18 cellular contexts compared by ENCODE assay signal in genomic region chr3:187031934-187032333, GRCh38.
DNase-seq lines count a peak whose midpoint lies in the region; ATAC-seq, FAIRE-seq and TF ChIP-seq lines count a peak whose summit lies in the region.
"Had no signal": no experiment of that assay in that cellular context is flagged by ENCODE, and none has a peak within 500 bp of the region (broad histone marks: within the 10 kb centered on the region; RNA-seq: fewer than 3 reads in every experiment).

No MANE protein-coding gene starts in this region.

- DNase-seq in activated CD4-positive, alpha-beta T cell treated with anti-CD3 and anti-CD28 coated beads, Interleukin-2, amount 10 ng/mL, durations not matched to agents 7 days and 5 days = no peak
- DNase-seq in activated CD4-positive, alpha-beta T cell treated with anti-CD3 and anti-CD28 coated beads, Interleukin-2, amount 50 U/mL, for 48 hours = no peak
- DNase-seq in GM19239 (ENCODE audit: insufficient read length, low spot score) (no peak), natural killer cell (no peak), heart right ventricle (no peak), GM10266 (ENCODE audit: extremely low spot score) (no peak)
- DNase-seq in activated T-helper 1 cell treated with anti-CD3 and anti-CD28 coated beads, Interleukin-12 subunit alpha, Interleukin-12 subunit beta, Interleukin-2, Interleukin-4 antibody, amounts not matched to agents 30 ng/mL and 10 ng/mL and 1 ng/mL, durations not matched to agents 14 hours and 24 hours and 36 hours (ENCODE audit: low spot score) = no peak
- DNase-seq: activated CD8-positive, alpha-beta memory T cell treated with anti-CD3 and anti-CD28 coated beads, Interleukin-2, amount 50 U/mL, for 48 hours; EL; foreskin fibroblast; H7; Kasumi-1; left lung; NCI-H1436 treated with DMSO at 0.1 percent for 48 hours; uterus; WERI-Rb-1 had no signal

- H3K27me3 Mint-ChIP-seq in activated CD4-positive, alpha-beta T cell treated with anti-CD3 and anti-CD28 coated beads, Interleukin-2, amount 10 ng/mL, durations not matched to agents 7 days and 5 days = no peaks in the 10 kb centered on the region
- H3K27me3 Mint-ChIP-seq in activated T-helper 1 cell treated with anti-CD3 and anti-CD28 coated beads, Interleukin-12 subunit alpha, Interleukin-12 subunit beta, Interleukin-2, Interleukin-4 antibody, amounts not matched to agents 30 ng/mL and 10 ng/mL and 1 ng/mL, durations not matched to agents 14 hours and 24 hours and 36 hours (ENCODE audit: insufficient read depth) = no peaks in the 10 kb centered on the region
- H3K27me3 Mint-ChIP-seq in natural killer cell (ENCODE audit: low read depth in 2 of 2) = no peaks in the 10 kb centered on the region

- H3K9me3 Mint-ChIP-seq in activated CD4-positive, alpha-beta T cell treated with anti-CD3 and anti-CD28 coated beads, Interleukin-2, amount 10 ng/mL, durations not matched to agents 7 days and 5 days = peaks cover 38% of the 10 kb centered on the region
- H3K9me3 Mint-ChIP-seq in activated T-helper 1 cell treated with anti-CD3 and anti-CD28 coated beads, Interleukin-12 subunit alpha, Interleukin-12 subunit beta, Interleukin-2, Interleukin-4 antibody, amounts not matched to agents 30 ng/mL and 10 ng/mL and 1 ng/mL, durations not matched to agents 14 hours and 24 hours and 36 hours = peaks cover 38% of the 10 kb centered on the region
- no peaks in the 10 kb centered on the region for H3K9me3 Mint-ChIP-seq in natural killer cell

- POLR2A ChIA-PET in activated CD4-positive, alpha-beta T cell treated with anti-CD3 and anti-CD28 coated beads, Interleukin-2, amount 10 ng/mL, durations not matched to agents 7 days and 5 days (lab: Charles Lee) = interaction anchor here (0.7 to 1.9 kb wide), 2 partner anchors 108 to 182 kb away, joined by 3 to 4 read pairs; partner anchors contain the start of gene RPL39L

- no peaks in the 10 kb centered on the region for H3K36me3 ChIP-seq in heart right ventricle
- H3K36me3 ChIP-seq: left lung, uterus, WERI-Rb-1 had no signal

- H3K9me3 ChIP-seq in heart right ventricle = peaks cover 0 to 26% (median 5%) of the 10 kb centered on the region in 11 donors
- H3K9me3 ChIP-seq: A549, uterus had no signal

- H3K36me3 Mint-ChIP-seq in activated CD4-positive, alpha-beta T cell treated with anti-CD3 and anti-CD28 coated beads, Interleukin-2, amount 10 ng/mL, durations not matched to agents 7 days and 5 days (ENCODE audit: low read depth) = peaks cover 83% of the 10 kb centered on the region
- H3K36me3 Mint-ChIP-seq in activated T-helper 1 cell treated with anti-CD3 and anti-CD28 coated beads, Interleukin-12 subunit alpha, Interleukin-12 subunit beta, Interleukin-2, Interleukin-4 antibody, amounts not matched to agents 30 ng/mL and 10 ng/mL and 1 ng/mL, durations not matched to agents 14 hours and 24 hours and 36 hours (ENCODE audit: low read depth) = peaks cover 72% of the 10 kb centered on the region
- peaks cover 14% of the 10 kb centered on the region for H3K36me3 Mint-ChIP-seq in natural killer cell

- peak; percentile 65 for FAIRE-seq in GM19239 (lab: Jason Lieb, UNC)
- FAIRE-seq: A549 had no signal

- CTCF ChIA-PET in activated CD4-positive, alpha-beta T cell treated with anti-CD3 and anti-CD28 coated beads, Interleukin-2, amount 10 ng/mL, durations not matched to agents 7 days and 5 days (lab: Charles Lee) = interaction anchor here (2.8 to 5.2 kb wide), 2 partner anchors 8 to 14 kb away, joined by 9 to 24 read pairs; no protein-coding TSS in a partner anchor

- no peak overlapping the region for H3K4me3 ChIP-seq in heart right ventricle
- H3K4me3 ChIP-seq: A549, left lung, uterus had no signal

- intact Hi-C loops in activated T-helper 1 cell treated with anti-CD3 and anti-CD28 coated beads, Interleukin-12 subunit alpha, Interleukin-12 subunit beta, Interleukin-2, Interleukin-4 antibody, amounts not matched to agents 30 ng/mL and 10 ng/mL and 1 ng/mL, durations not matched to agents 14 hours and 24 hours and 36 hours (cut with micrococcal nuclease) = no loop called here
- intact Hi-C loops in natural killer cell (cut with micrococcal nuclease) (no loop called here), heart right ventricle (cut with DNase I) (no loop called here)

- peaks cover 63% of the 10 kb centered on the region for H3K4me1 Mint-ChIP-seq in activated CD4-positive, alpha-beta T cell treated with anti-CD3 and anti-CD28 coated beads, Interleukin-2, amount 10 ng/mL, durations not matched to agents 7 days and 5 days
- peaks cover 76% of the 10 kb centered on the region for H3K4me1 Mint-ChIP-seq in activated T-helper 1 cell treated with anti-CD3 and anti-CD28 coated beads, Interleukin-12 subunit alpha, Interleukin-12 subunit beta, Interleukin-2, Interleukin-4 antibody, amounts not matched to agents 30 ng/mL and 10 ng/mL and 1 ng/mL, durations not matched to agents 14 hours and 24 hours and 36 hours (ENCODE audit: low read depth)
- peaks cover 64 to 69% of the 10 kb centered on the region in 2 donors for H3K4me1 Mint-ChIP-seq in natural killer cell

- no peak overlapping the region for H3K27ac Mint-ChIP-seq in activated CD4-positive, alpha-beta T cell treated with anti-CD3 and anti-CD28 coated beads, Interleukin-2, amount 10 ng/mL, durations not matched to agents 7 days and 5 days
- H3K27ac Mint-ChIP-seq in activated T-helper 1 cell treated with anti-CD3 and anti-CD28 coated beads, Interleukin-12 subunit alpha, Interleukin-12 subunit beta, Interleukin-2, Interleukin-4 antibody, amounts not matched to agents 30 ng/mL and 10 ng/mL and 1 ng/mL, durations not matched to agents 14 hours and 24 hours and 36 hours = peak overlapping the region; percentile 72
- peak overlapping the region; percentile 67 to 81 for H3K27ac Mint-ChIP-seq in natural killer cell

- peak overlapping the region; percentile 32 for H3K4me3 Mint-ChIP-seq in activated CD4-positive, alpha-beta T cell treated with anti-CD3 and anti-CD28 coated beads, Interleukin-2, amount 10 ng/mL, durations not matched to agents 7 days and 5 days
- peak overlapping the region; percentile 49 for H3K4me3 Mint-ChIP-seq in activated T-helper 1 cell treated with anti-CD3 and anti-CD28 coated beads, Interleukin-12 subunit alpha, Interleukin-12 subunit beta, Interleukin-2, Interleukin-4 antibody, amounts not matched to agents 30 ng/mL and 10 ng/mL and 1 ng/mL, durations not matched to agents 14 hours and 24 hours and 36 hours
- H3K4me3 Mint-ChIP-seq in natural killer cell = peak overlapping the region; percentile 71

- peak overlapping the region in 1 of 10 donors; percentile 12 for H3K27ac ChIP-seq in heart right ventricle
- H3K27ac ChIP-seq: A549, left lung, uterus, WERI-Rb-1 had no signal

- no peaks in the 10 kb centered on the region for H3K27me3 ChIP-seq in heart right ventricle
- H3K27me3 ChIP-seq: left lung, uterus had no signal

- ATAC-seq in natural killer cell (peak in 2 of 3 donors; percentile 30 to 33), heart right ventricle (no peak), GM19395 (IDR thresholded peaks at IDR 0.05; ENCODE audit: unreplicated experiment) (no peak)
- ATAC-seq: A549, left lung had no signal

- TF ChIP-seq CTCF in natural killer cell (IDR thresholded peaks at IDR 0.05) (no peak), heart right ventricle (IDR thresholded peaks at IDR 0.05) (no peak), GM10266 (IDR thresholded peaks at IDR 0.05; ENCODE audit: control insufficient read depth, insufficient read depth, low read depth, missing control alignments) (no peak)

- peaks cover 0 to 55% (median 27%) of the 10 kb centered on the region in 9 donors for H3K4me1 ChIP-seq in heart right ventricle
- H3K4me1 ChIP-seq: A549, uterus had no signal

Comparison
In these comparisons a context has a peak if more than half of its experiments do, and no peak if none do; other contexts are left out.
1. ATAC-seq: peak in natural killer cell (2 of 3); none in heart right ventricle (0 of 8) and GM19395 (single experiment).
2. Peak in every context shown above with its lines, with median percentiles within 50 percentile points of each other: H3K4me3 Mint-ChIP-seq.